In the genomic region with DNA sequence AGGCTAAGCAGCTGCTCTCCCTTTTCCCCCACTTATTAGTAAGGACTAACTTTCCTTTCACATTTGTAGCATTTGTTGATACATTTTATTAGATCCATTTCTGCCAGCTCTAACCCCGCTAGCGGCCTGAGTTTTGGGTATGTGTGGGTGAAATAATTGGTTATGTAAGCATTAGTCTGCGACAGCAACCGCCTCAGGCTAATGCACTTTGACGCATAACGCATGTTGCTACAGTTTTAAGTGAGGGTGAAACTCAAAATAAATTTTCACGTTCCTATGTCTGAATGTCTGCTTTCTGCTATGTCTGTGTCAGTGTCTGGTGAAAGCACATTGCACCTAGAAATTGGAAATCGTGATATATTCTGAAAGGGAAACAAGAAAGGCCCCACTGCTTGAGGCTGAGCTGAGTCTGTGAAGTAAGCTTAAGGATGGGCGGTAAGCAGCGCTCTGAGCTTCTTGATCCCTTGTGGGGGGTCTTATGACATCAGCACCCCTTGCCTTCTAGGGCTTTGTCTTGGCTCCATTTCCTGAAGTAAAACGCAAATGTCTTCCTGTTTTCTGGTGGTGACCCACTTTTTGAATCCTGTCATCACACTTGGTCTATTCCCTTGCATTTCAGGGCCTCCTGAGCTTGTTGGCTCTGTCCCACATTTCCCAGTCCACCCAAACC, we compare ENCODE assay signal across 18 cellular contexts.
DNase-seq lines count a peak whose midpoint lies in the region; ATAC-seq, FAIRE-seq and TF ChIP-seq lines count a peak whose summit lies in the region.
"Had no signal": no experiment of that assay in that cellular context is flagged by ENCODE, and none has a peak within 500 bp of the region (broad histone marks: within the 10 kb centered on the region; RNA-seq: fewer than 3 reads in every experiment).

No MANE protein-coding gene starts in this region.

- no peak overlapping the region for H3K4me3 ChIP-seq in WERI-Rb-1 (ENCODE audit: low read depth, low read length)
- H3K4me3 ChIP-seq in mesendoderm (ENCODE audit: low read length): no peak overlapping the region

- DNase-seq in DMS53 (lab: John Stamatoyannopoulos, UW) (peak; percentile 23), DMS53 treated with DMSO at 0.1 percent for 48 hours (lab: John Stamatoyannopoulos, UW; ENCODE audit: unreplicated experiment) (no peak), H54 (ENCODE audit: insufficient read length, low spot score) (no peak), WERI-Rb-1 (peak; percentile 37), mesendoderm (peak; percentile 36), germinal center (ENCODE audit: low spot score) (no peak)
- DNase-seq: GDM1, GOT3, KG1, MM.1S, NCI-H1930, NCI-H524, T-helper 2 cell had no signal

- H4K5ac ChIP-seq in mesendoderm (ENCODE audit: low read length): no peak overlapping the region

- no peaks in the 10 kb centered on the region for H3K79me1 ChIP-seq in mesendoderm (ENCODE audit: low read length)

- no peaks in the 10 kb centered on the region for H3K9me3 ChIP-seq in WERI-Rb-1 (ENCODE audit: severe bottlenecking)

- TF ChIP-seq POLR2A in H54 (IDR thresholded peaks at IDR 0.05; ENCODE audit: low read depth, low read length): no peak

- H2BK120ac ChIP-seq in mesendoderm (ENCODE audit: low read depth, low read length): no peak overlapping the region

- H3K18ac ChIP-seq in mesendoderm (ENCODE audit: low read length): no peak overlapping the region

- H3K79me2 ChIP-seq in mesendoderm (ENCODE audit: control insufficient read depth, insufficient read depth, low read length): no peaks in the 10 kb centered on the region

- H2BK5ac ChIP-seq in mesendoderm (ENCODE audit: low read length): no peak overlapping the region

- H3K23ac ChIP-seq in mesendoderm (ENCODE audit: low read length): no peak overlapping the region

- no peaks in the 10 kb centered on the region for H3K36me3 ChIP-seq in WERI-Rb-1
- H3K36me3 ChIP-seq in mesendoderm (ENCODE audit: control insufficient read depth, insufficient read depth, low read length): no peaks in the 10 kb centered on the region

- H3K4me2 ChIP-seq in mesendoderm (ENCODE audit: low read length): no peak overlapping the region

- H3K27me3 ChIP-seq in WERI-Rb-1 (ENCODE audit: insufficient read depth, low read depth, severe bottlenecking) (peaks cover 10% of the 10 kb centered on the region), mesendoderm (ENCODE audit: insufficient read depth, low read length, poor library complexity) (no peaks in the 10 kb centered on the region)

- ATAC-seq in HG02798 (IDR thresholded peaks at IDR 0.05; ENCODE audit: poor library complexity, unreplicated experiment): no peak
- ATAC-seq in GM21529 (IDR thresholded peaks at IDR 0.05; ENCODE audit: unreplicated experiment): no peak
- ATAC-seq: Panc1 had no signal

- H4K8ac ChIP-seq in mesendoderm (ENCODE audit: low read depth, low read length): no peak overlapping the region

- no CpG with 5 or more reads among the region's 11 CpGs for WGBS in mesendoderm (ENCODE audit: extremely low coverage, insufficient coverage, low lambda C conversion rate)

- H2BK15ac ChIP-seq in mesendoderm (replicated peaks; ENCODE audit: low read depth): no peak overlapping the region

- no peaks in the 10 kb centered on the region for H3K4me1 ChIP-seq in mesendoderm (ENCODE audit: control insufficient read depth, low read depth, low read length)

- H3K9ac ChIP-seq in mesendoderm (ENCODE audit: low read length): no peak overlapping the region

- H3K27ac ChIP-seq in WERI-Rb-1 (no peak overlapping the region), mesendoderm (ENCODE audit: low read depth, low read length) (no peak overlapping the region)
- H3K27ac ChIP-seq: 22Rv1 had no signal

- H3K4ac ChIP-seq in mesendoderm (ENCODE audit: low read depth, low read length): no peak overlapping the region

- H2AK5ac ChIP-seq in mesendoderm (ENCODE audit: low read length): no peak overlapping the region

- H3K56ac ChIP-seq in mesendoderm (ENCODE audit: low read length): no peak overlapping the region

- no peak for TF ChIP-seq CTCF in WERI-Rb-1 (IDR thresholded peaks at IDR 0.05; ENCODE audit: low read depth, low read length)

- peak; percentile 65 for FAIRE-seq in H54 (lab: Jason Lieb, UNC)
- FAIRE-seq: GM12892 had no signal

Comparison
In these comparisons a context has a peak if more than half of its experiments do, and no peak if none do; other contexts are left out.
1. DNase-seq: peak in DMS53 (single experiment), WERI-Rb-1 (single experiment) and mesendoderm (single experiment); none in DMS53 treated with DMSO at 0.1 percent for 48 hours (single experiment), H54 (single experiment) and germinal center (single experiment).